Comparison of ENCODE assay signal across 9 cellular contexts in genomic region chr10:80458638-80459037, GRCh38. TPM values are rescaled to one million over a fixed set of nuclear protein-coding genes. Genes with fewer than 3 reads are reported as not detected.
A peak's percentile ranks its signal among the peaks of the same experiment; 100 is the strongest.
DNase-seq lines count a peak whose midpoint lies in the region; ATAC-seq, FAIRE-seq and TF ChIP-seq lines count a peak whose summit lies in the region.
"Had no signal": no experiment of that assay in that cellular context is flagged by ENCODE, and none has a peak within 500 bp of the region (broad histone marks: within the 10 kb centered on the region; RNA-seq: fewer than 3 reads in every experiment).

No MANE protein-coding gene starts in this region.

- in situ Hi-C loops in GM12878 (cut with MboI), result no loop called here

- peak overlapping the region; percentile 92 for H3K4me3 Mint-ChIP-seq in activated CD8-positive, alpha-beta memory T cell treated with anti-CD3 and anti-CD28 coated beads, Interleukin-2, amount 10 ng/mL, durations not matched to agents 7 days and 5 days

- H3K27ac Mint-ChIP-seq in activated CD8-positive, alpha-beta memory T cell treated with anti-CD3 and anti-CD28 coated beads, Interleukin-2, amount 10 ng/mL, durations not matched to agents 7 days and 5 days, result peak overlapping the region; percentile 94

- peak overlapping the region; percentile 92; the same call in 1 of the 2 replicates for H3K4me3 ChIP-seq in GM12878
- H3K4me3 ChIP-seq in lower lobe of right lung, result peak overlapping the region; percentile 87
- H3K4me3 ChIP-seq in tibial nerve, result peak overlapping the region in 3 of 4 donors; percentile 0 to 70 (median 24)

- POLR2A ChIA-PET in GM12878 (lab: Charles Lee), result interaction anchor here (0.6 to 9.6 kb wide), 4 partner anchors 11 to 78 kb away, joined by 3 to 190 read pairs (median 32); no protein-coding TSS in a partner anchor

- H3K9me3 ChIP-seq in GM12878 (replicated peaks; ENCODE audit: control insufficient read depth, insufficient read depth, low read length), result no peaks in the 10 kb centered on the region
- no peaks in the 10 kb centered on the region for H3K9me3 ChIP-seq in lower lobe of right lung
- H3K9me3 ChIP-seq in tibial nerve, result no peaks in the 10 kb centered on the region

- TF ChIP-seq POLR2A in GM12878 (IDR thresholded peaks at IDR 0.05; ENCODE audit: low read depth, low read length) (no peak), tibial nerve (IDR thresholded peaks at IDR 0.05) (no peak)

- no peak overlapping the region for H2AFZ ChIP-seq in GM12878 (ENCODE audit: control insufficient read depth, low read depth, low read length)

- no peak for ATAC-seq in activated CD8-positive, alpha-beta memory T cell treated with anti-CD3 and anti-CD28 coated beads, Interleukin-2, amount 10 ng/mL, durations not matched to agents 7 days and 5 days
- ATAC-seq in GM12878 (no peak), lower lobe of right lung (no peak)

- TF ChIP-seq EP300 in GM12878 (IDR thresholded peaks at IDR 0.05; ENCODE audit: borderline replicate concordance in 1 of 2, control insufficient read depth in 1 of 2, low read depth in 2 of 2, low read length in 2 of 2) (no peak), tibial nerve (IDR thresholded peaks at IDR 0.05) (no peak)

- H3K36me3 ChIP-seq in GM12878 (ENCODE audit: control insufficient read depth in 2 of 2, insufficient read depth in 2 of 2, low read length in 1 of 2) (peaks cover 0 to 2% of the 10 kb centered on the region in 2 experiments; a peak in 1 of 4 replicates), lower lobe of right lung (peaks cover 14% of the 10 kb centered on the region), tibial nerve (no peaks in the 10 kb centered on the region)

- H3K27me3 Mint-ChIP-seq in activated CD8-positive, alpha-beta memory T cell treated with anti-CD3 and anti-CD28 coated beads, Interleukin-2, amount 10 ng/mL, durations not matched to agents 7 days and 5 days, result no peaks in the 10 kb centered on the region

- peaks cover 85% of the 10 kb centered on the region for H3K79me2 ChIP-seq in GM12878 (ENCODE audit: control insufficient read depth, insufficient read depth, low read length)

- H3K9ac ChIP-seq in GM12878 (ENCODE audit: control insufficient read depth, insufficient read depth, low read length), result peak overlapping the region; percentile 33; the same call in 1 of the 2 replicates

- no peak for TF ChIP-seq RAD21 in GM12878 (IDR thresholded peaks at IDR 0.05; ENCODE audit: insufficient read depth, low read depth, low read length)

- H3K27me3 ChIP-seq in GM12878 (replicated peaks in 1 of 2; ENCODE audit: control insufficient read depth in 2 of 2, insufficient read depth in 2 of 2, low read length in 1 of 2) (no peaks in the 10 kb centered on the region), lower lobe of right lung (ENCODE audit: low read depth) (no peaks in the 10 kb centered on the region), tibial nerve (no peaks in the 10 kb centered on the region)

- CTCF ChIA-PET in activated CD8-positive, alpha-beta memory T cell treated with anti-CD3 and anti-CD28 coated beads, Interleukin-2, amount 10 ng/mL, durations not matched to agents 7 days and 5 days (lab: Charles Lee), result interaction anchor here (0.7 to 22.0 kb wide), 7 partner anchors 10 to 54 kb away, joined by 3 to 378 read pairs (median 65); no protein-coding TSS in a partner anchor
- CTCF ChIA-PET in GM12878 (lab: Yijun Ruan, JAX), result interaction anchor here (0.5 to 21.5 kb wide), 7 partner anchors 11 to 42 kb away, joined by 3 to 402 read pairs (median 7); no protein-coding TSS in a partner anchor

- peaks cover 72% of the 10 kb centered on the region for H3K4me1 ChIP-seq in GM12878 (ENCODE audit: control insufficient read depth, insufficient read depth, low read length)
- peaks cover 85% of the 10 kb centered on the region for H3K4me1 ChIP-seq in lower lobe of right lung
- peaks cover 0 to 86% (median 79%) of the 10 kb centered on the region in 4 donors for H3K4me1 ChIP-seq in tibial nerve

- peaks cover 29% of the 10 kb centered on the region for H3K36me3 Mint-ChIP-seq in activated CD8-positive, alpha-beta memory T cell treated with anti-CD3 and anti-CD28 coated beads, Interleukin-2, amount 10 ng/mL, durations not matched to agents 7 days and 5 days

- RAD21 ChIA-PET in GM12878 (lab: Charles Lee; ENCODE audit: unreplicated experiment), result interaction anchor here (1.4 to 21.4 kb wide), 7 partner anchors 10 to 139 kb away, joined by 5 to 412 read pairs (median 30); no protein-coding TSS in a partner anchor

- H3K27ac ChIP-seq in GM12878 (ENCODE audit: control insufficient read depth, insufficient read depth) (peak overlapping the region; percentile 45), lower lobe of right lung (peak overlapping the region; percentile 81), tibial nerve (peak overlapping the region; percentile 67 to 99 (median 87))

- H4K20me1 ChIP-seq in GM12878 (ENCODE audit: control insufficient read depth, insufficient read depth), result no peaks in the 10 kb centered on the region; the same call in 1 of the 2 replicates

- peaks cover 79% of the 10 kb centered on the region for H3K4me1 Mint-ChIP-seq in activated CD8-positive, alpha-beta memory T cell treated with anti-CD3 and anti-CD28 coated beads, Interleukin-2, amount 10 ng/mL, durations not matched to agents 7 days and 5 days

- 64% methylated on average over 6 of the region's 6 CpGs for WGBS in GM12878 (ENCODE audit: insufficient coverage, insufficient replicate concordance, low lambda C conversion rate, missing lambda C conversion rate)
- WGBS in tibial nerve, 2 donors, result 54 to 67% methylated on average over 6 of the region's 6 CpGs

- DNase-seq in activated CD8-positive, alpha-beta memory T cell treated with anti-CD3 and anti-CD28 coated beads, Interleukin-2, amount 10 ng/mL, durations not matched to agents 7 days and 5 days, result no peak
- DNase-seq in activated CD8-positive, alpha-beta memory T cell treated with anti-CD3 and anti-CD28 coated beads, Interleukin-2, amount 50 U/mL, for 4 hours, result no peak
- DNase-seq in GM12878 (ENCODE audit: low read depth, low spot score) (no peak), lower lobe of right lung (no peak), tibial nerve (ENCODE audit: low spot score in 2 of 2) (no peak), HUDEP-2 (lab: John Stamatoyannopoulos, UW; ENCODE audit: unreplicated experiment in 76 of 76) (no peak), GM19239 (ENCODE audit: insufficient read length, low spot score) (no peak)
- DNase-seq in stimulated activated CD4-positive, alpha-beta T cell treated with anti-CD3 and anti-CD28 coated beads, Interleukin-1b, Interleukin-23, amount 100 ng/mL, for 48 hours, result no peak
- DNase-seq: SHP77 treated with DMSO at 0.1 percent for 48 hours had no signal

- H3K4me2 ChIP-seq in GM12878 (ENCODE audit: control insufficient read depth, insufficient read depth), result peak overlapping the region; percentile 51

- no peak for TF ChIP-seq CTCF in GM12878 (IDR thresholded peaks at IDR 0.05 in 2 of 3, conservative IDR thresholded peaks at IDR 0.05 in 1 of 3; ENCODE audit: control insufficient read depth in 2 of 3, extremely low read depth in 1 of 3, insufficient read depth in 1 of 3, low read depth in 3 of 3, low read length in 3 of 3)
- TF ChIP-seq CTCF in lower lobe of right lung (IDR thresholded peaks at IDR 0.05), result no peak
- no peak for TF ChIP-seq CTCF in tibial nerve (IDR thresholded peaks at IDR 0.05)

- no peaks in the 10 kb centered on the region for H3K9me3 Mint-ChIP-seq in activated CD8-positive, alpha-beta memory T cell treated with anti-CD3 and anti-CD28 coated beads, Interleukin-2, amount 10 ng/mL, durations not matched to agents 7 days and 5 days (ENCODE audit: low read depth)

- no TSS peak for BruUV-seq in GM12878 (replicated peaks; lab: Mats Ljungman, UMichigan)

- FAIRE-seq in GM12878 (lab: Jason Lieb, UNC) (no peak), GM19239 (lab: Jason Lieb, UNC) (no peak)

- intact Hi-C loops in GM12878 (cut with micrococcal nuclease; ENCODE audit: unreplicated experiment), result loop anchor here (5.0 to 10.0 kb wide), 3 partner anchors 44 to 646 kb away; no protein-coding TSS in a partner anchor
- intact Hi-C loops in lower lobe of right lung (cut with DNase I), result no loop called here

- SMC1A ChIA-PET in GM12878 (lab: Charles Lee; ENCODE audit: uncharacterized antibody, unreplicated experiment), result interaction anchor here (1.2 to 36.0 kb wide), 5 partner anchors 9 to 47 kb away, joined by 3 to 1038 read pairs (median 87); no protein-coding TSS in a partner anchor

RNA-seq across cellular contexts. Expression of gene TSPAN14, which starts 4.5 kb away (rescaled TPM):
- 100 to 1,000 TPM; 100 to 104 TPM for total RNA-seq in activated CD8-positive, alpha-beta memory T cell treated with anti-CD3 and anti-CD28 coated beads, Interleukin-2, amount 10 ng/mL, durations not matched to agents 7 days and 5 days
- 100 and 110 TPM in 2 replicates for total RNA-seq in GM12878 (2013; cell fraction: nucleolus; rRNA removed)
- total RNA-seq in GM12878 (2014; rRNA removed) (12.5 and 13.3 TPM in 2 replicates), GM12878 (2014; rRNA removed; fragmentation: Illumina TruSeq; extraction: Trizol) (8.0 and 8.1 TPM in 2 replicates), GM12878 (2021) (30.0 and 31.7 TPM in 2 replicates), lower lobe of right lung (169 TPM), tibial nerve (100 to 1,000 TPM; 123 to 163 (median 150) TPM)
- polyA plus RNA-seq in GM12878 (2011; ENCODE audit: low read depth), result 7.3 TPM
- polyA plus RNA-seq in GM12878 (2011; rRNA removed) (18.8 and 27.8 TPM in 2 replicates), GM12878 (2014; fragmentation: Illumina TruSeq; extraction: Trizol) (8.6 and 16.9 TPM in 2 replicates), GM12878 (2014; fragmentation: Nextera tagmentation; extraction: Ambion mirVana) (1 to 10 TPM; 2.5 to 2.6 TPM), GM12878 (2014; rRNA removed) (21.1 and 23.3 TPM in 2 replicates), GM12878 (2016; fragmentation: Nextera tagmentation; extraction: Ambion mirVana) (10 to 100 TPM; 19.0 to 22.0 TPM)
- 31.9 and 34.2 TPM in 2 replicates for polyA plus RNA-seq in GM12878 (2011; cell fraction: cytosol; rRNA removed)
- 45.1 and 52.6 TPM in 2 replicates for polyA plus RNA-seq in GM12878 (2011; cell fraction: nucleus; rRNA removed)
- polyA plus RNA-seq in GM12878 (2012), result 11.9 and 19.2 TPM in 2 replicates
- polyA minus RNA-seq in GM12878 (2011; rRNA and poly(A)+ RNA removed), result 21.3 and 31.5 TPM in 2 replicates
- 8.9 and 10.2 TPM in 2 replicates for polyA minus RNA-seq in GM12878 (2011; cell fraction: cytosol; rRNA and poly(A)+ RNA removed)
- 17.2 and 26.6 TPM in 2 replicates for polyA minus RNA-seq in GM12878 (2011; cell fraction: nucleus; rRNA and poly(A)+ RNA removed)

RNA-seq across cellular contexts. Expression of gene PRXL2A, which starts 50.3 kb away (rescaled TPM):
- total RNA-seq in activated CD8-positive, alpha-beta memory T cell treated with anti-CD3 and anti-CD28 coated beads, Interleukin-2, amount 10 ng/mL, durations not matched to agents 7 days and 5 days, result 10 to 100 TPM in 1 of 2 experiments, 1 to 10 TPM in 1; 8.1 to 12.2 TPM
- total RNA-seq in GM12878 (2013; cell fraction: nucleolus; rRNA removed), result 4.0 and 4.3 TPM in 2 replicates
- 6.9 and 11.1 TPM in 2 replicates for total RNA-seq in GM12878 (2014; rRNA removed)
- 14.7 and 15.6 TPM in 2 replicates for total RNA-seq in GM12878 (2014; rRNA removed; fragmentation: Illumina TruSeq; extraction: Trizol)
- total RNA-seq in GM12878 (2021), result 11.0 and 11.4 TPM in 2 replicates
- 12.7 TPM for polyA plus RNA-seq in GM12878 (2011; ENCODE audit: low read depth)
- polyA plus RNA-seq in GM12878 (2011; rRNA removed), result 2.8 and 3.4 TPM in 2 replicates
- polyA plus RNA-seq in GM12878 (2011; cell fraction: cytosol; rRNA removed), result 1.3 and 1.6 TPM in 2 replicates
- 0.45 and 0.51 TPM in 2 replicates for polyA plus RNA-seq in GM12878 (2011; cell fraction: nucleus; rRNA removed)
- polyA plus RNA-seq in GM12878 (2012), result 17.3 and 17.8 TPM in 2 replicates
- polyA plus RNA-seq in GM12878 (2014; fragmentation: Illumina TruSeq; extraction: Trizol), result 15.6 and 17.8 TPM in 2 replicates
- 10 to 100 TPM in 1 of 2 experiments, 1 to 10 TPM in 1; 5.1 to 10.0 TPM for polyA plus RNA-seq in GM12878 (2014; fragmentation: Nextera tagmentation; extraction: Ambion mirVana)
- polyA plus RNA-seq in GM12878 (2014; rRNA removed), result 10.0 and 12.6 TPM in 2 replicates
- polyA plus RNA-seq in GM12878 (2016; fragmentation: Nextera tagmentation; extraction: Ambion mirVana), result 10 to 100 TPM; 10.9 to 13.7 TPM
- polyA minus RNA-seq in GM12878 (2011; rRNA and poly(A)+ RNA removed), result 0.73 and 1.1 TPM in 2 replicates
- not detected in 2 replicates for polyA minus RNA-seq in GM12878 (2011; cell fraction: cytosol; rRNA and poly(A)+ RNA removed)
- polyA minus RNA-seq in GM12878 (2011; cell fraction: nucleus; rRNA and poly(A)+ RNA removed), result 0.24 and 0.38 TPM in 2 replicates
- total RNA-seq in lower lobe of right lung, result 33.3 TPM
- 100 to 1,000 TPM in 3 of 4 donors, 10 to 100 TPM in 1; 94.5 to 176 (median 128) TPM for total RNA-seq in tibial nerve

Comparison
In these comparisons a context has a peak if more than half of its experiments do, and no peak if none do; other contexts are left out.
1. H3K4me3 ChIP-seq: peak in every context shown above with its lines; median percentile 92 in GM12878; 87 in lower lobe of right lung; 24 in tibial nerve.